In the genomic region with DNA sequence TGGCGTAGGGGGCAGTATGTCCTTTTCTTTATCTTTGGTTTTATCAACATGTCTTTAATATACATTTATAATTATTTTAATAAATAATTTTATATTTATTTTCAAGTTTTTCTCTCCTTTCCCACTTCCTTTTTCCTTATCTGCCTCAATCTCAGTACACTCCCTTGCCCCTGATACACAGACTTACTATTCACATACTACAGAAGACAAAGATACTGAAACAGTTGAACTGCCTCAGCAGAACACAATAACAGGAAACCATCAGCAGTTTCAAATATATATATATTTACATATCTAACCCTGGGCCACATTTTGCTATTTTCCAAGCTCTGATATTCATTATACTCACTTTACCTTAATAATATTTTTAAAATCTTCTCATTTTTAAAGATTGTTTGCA, we compare ENCODE assay signal across 11 cellular contexts. TPM values are rescaled to one million over a fixed set of nuclear protein-coding genes. Genes with fewer than 3 reads are reported as not detected.
DNase-seq lines count a peak whose midpoint lies in the region; ATAC-seq lines count a peak whose summit lies in the region.
"Had no signal": no experiment of that assay in that cellular context is flagged by ENCODE, and none has a peak within 500 bp of the region (broad histone marks: within the 10 kb centered on the region; RNA-seq: fewer than 3 reads in every experiment).

No MANE protein-coding gene starts in this region.

- H3K9me3 Mint-ChIP-seq in CD4-positive, CD25-positive, alpha-beta regulatory T cell, result no peaks in the 10 kb centered on the region

- DNase-seq in CD4-positive, CD25-positive, alpha-beta regulatory T cell, result peak in 1 of 3 donors; percentile 60
- DNase-seq in NCI-H187 (lab: John Stamatoyannopoulos, UW) (no peak), substantia nigra (lab: John Stamatoyannopoulos, UW) (no peak), left ventricle myocardium superior (no peak), activated T-cell treated with anti-CD3 and anti-CD28 coated beads for 4 hours (no peak)
- DNase-seq: amygdala, NCI-H524 had no signal

- peak in 1 of 2 donors; percentile 63 for ATAC-seq in CD4-positive, CD25-positive, alpha-beta regulatory T cell (ENCODE audit: low read depth in 2 of 2)
- ATAC-seq in GM19025 (IDR thresholded peaks at IDR 0.05; ENCODE audit: low read depth, unreplicated experiment) (peak; percentile 85), HG02642 (IDR thresholded peaks at IDR 0.05; ENCODE audit: poor library complexity, unreplicated experiment) (peak; percentile 85), HG03521 (IDR thresholded peaks at IDR 0.05; ENCODE audit: unreplicated experiment) (peak; percentile 82), left ventricle myocardium superior (no peak)
- ATAC-seq: K562 had no signal

- H3K36me3 ChIP-seq in CD4-positive, CD25-positive, alpha-beta regulatory T cell (ENCODE audit: control insufficient read depth, insufficient read depth, low read length), result peaks cover 46% of the 10 kb centered on the region

- peaks cover 22% of the 10 kb centered on the region for H3K4me1 ChIP-seq in CD4-positive, CD25-positive, alpha-beta regulatory T cell (ENCODE audit: control insufficient read depth, insufficient read depth, low read length, poor library complexity, severe bottlenecking)

- peak overlapping the region; percentile 60 for H3K27ac ChIP-seq in CD4-positive, CD25-positive, alpha-beta regulatory T cell (ENCODE audit: insufficient read depth, low read length, poor library complexity, severe bottlenecking)
- H3K27ac ChIP-seq in substantia nigra (ENCODE audit: low read depth, low read length, poor library complexity, severe bottlenecking), result no peak overlapping the region

- H3K27me3 ChIP-seq in CD4-positive, CD25-positive, alpha-beta regulatory T cell (ENCODE audit: control insufficient read depth, insufficient read depth, low read length), result no peaks in the 10 kb centered on the region

- no peaks in the 10 kb centered on the region for H3K9me3 ChIP-seq in CD4-positive, CD25-positive, alpha-beta regulatory T cell (ENCODE audit: control insufficient read depth in 2 of 2, low read length in 2 of 2)

- peaks cover 22 to 46% (median 36%) of the 10 kb centered on the region in 4 donors for H3K4me1 Mint-ChIP-seq in CD4-positive, CD25-positive, alpha-beta regulatory T cell

- peak overlapping the region; percentile 59 for H3K4me3 ChIP-seq in CD4-positive, CD25-positive, alpha-beta regulatory T cell (ENCODE audit: low read depth, low read length)
- H3K4me3 ChIP-seq: K562 had no signal

- H3K27me3 Mint-ChIP-seq in CD4-positive, CD25-positive, alpha-beta regulatory T cell, result no peaks in the 10 kb centered on the region

- peak overlapping the region; percentile 2 to 94 (median 4) for H3K27ac Mint-ChIP-seq in CD4-positive, CD25-positive, alpha-beta regulatory T cell

- intact Hi-C loops in left ventricle myocardium superior (cut with micrococcal nuclease), result no loop called here

- H3K36me3 Mint-ChIP-seq in CD4-positive, CD25-positive, alpha-beta regulatory T cell, result peaks cover 44% of the 10 kb centered on the region

- H3K4me3 Mint-ChIP-seq in CD4-positive, CD25-positive, alpha-beta regulatory T cell, result peak overlapping the region in 2 of 4 donors; percentile 19 to 55

RNA-seq across cellular contexts. Expression of a gene that starts 19.8 kb away (rescaled TPM):
- 29.2 TPM for total RNA-seq in CD4-positive, CD25-positive, alpha-beta regulatory T cell
- 10 to 100 TPM; 22.2 to 26.9 (median 22.6) TPM for polyA plus RNA-seq in CD4-positive, CD25-positive, alpha-beta regulatory T cell
- 30.7 TPM for total RNA-seq in left ventricle myocardium superior
